8 cellular contexts compared by ENCODE assay signal in the genomic region with DNA sequence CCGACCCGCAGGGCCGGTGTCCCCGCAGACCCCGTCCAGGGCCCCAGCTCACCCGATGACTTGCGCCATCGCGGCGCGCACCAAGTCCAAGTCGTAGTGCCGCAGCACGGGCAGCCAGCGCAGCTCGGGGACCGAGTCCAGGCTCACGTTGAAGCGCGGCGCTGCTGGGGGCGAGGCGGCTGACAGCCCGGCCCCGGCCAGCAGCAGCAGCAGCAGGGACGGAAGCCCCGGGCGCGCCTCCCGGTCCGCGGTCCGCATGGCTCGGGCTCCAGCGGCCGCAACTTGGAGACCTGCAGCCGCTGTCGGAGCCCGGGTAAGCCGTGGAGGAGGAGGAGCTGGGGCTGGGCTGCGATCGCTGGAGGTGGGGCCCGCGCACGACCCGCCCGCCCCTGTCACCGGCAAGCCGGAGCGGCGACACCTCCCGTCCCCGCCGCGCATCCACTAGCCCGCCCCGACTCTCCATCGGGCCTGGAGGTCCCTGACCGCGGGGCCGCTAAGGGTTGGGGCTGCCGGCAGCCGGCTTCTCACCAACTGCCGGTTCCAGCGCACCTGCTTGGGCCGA. TPM values are rescaled to one million over a fixed set of nuclear protein-coding genes. Genes with fewer than 3 reads are reported as not detected.
DNase-seq lines count a peak whose midpoint lies in the region; ATAC-seq and TF ChIP-seq lines count a peak whose summit lies in the region.

A gene (minus strand): TSS at position 322 of the 562 bp plus-strand sequence. CDS start 64 bp downstream, at position 258.

- H3K36me3 ChIP-seq in DND-41 (ENCODE audit: insufficient read depth, low read length) = peaks cover 10% of the 10 kb centered on the region

- peak within 1 kb of the TSS; percentile 95 for H3K4me3 Mint-ChIP-seq in activated naive CD8-positive, alpha-beta T cell treated with anti-CD3 and anti-CD28 coated beads for 36 hours
- H3K4me3 Mint-ChIP-seq in type B pancreatic cell = peak within 1 kb of the TSS; percentile 94

- peak within 1 kb of the TSS; percentile 88 to 97 for H3K4me3 ChIP-seq in DND-41 (ENCODE audit: low read depth in 1 of 2, low read length in 2 of 2)

- peaks cover 19% of the 10 kb centered on the region for H3K36me3 Mint-ChIP-seq in activated naive CD8-positive, alpha-beta T cell treated with anti-CD3 and anti-CD28 coated beads for 36 hours
- peaks cover 10% of the 10 kb centered on the region for H3K36me3 Mint-ChIP-seq in type B pancreatic cell

- no peaks in the 10 kb centered on the region for H3K27me3 Mint-ChIP-seq in activated naive CD8-positive, alpha-beta T cell treated with anti-CD3 and anti-CD28 coated beads for 36 hours
- H3K27me3 Mint-ChIP-seq in type B pancreatic cell = no peaks in the 10 kb centered on the region

- no peaks in the 10 kb centered on the region for H3K9me3 ChIP-seq in DND-41 (ENCODE audit: insufficient read depth, low read length, severe bottlenecking)

- H3K9me3 Mint-ChIP-seq in activated naive CD8-positive, alpha-beta T cell treated with anti-CD3 and anti-CD28 coated beads for 36 hours = no peaks in the 10 kb centered on the region
- H3K9me3 Mint-ChIP-seq in type B pancreatic cell = no peaks in the 10 kb centered on the region

- peak within 1 kb of the TSS; percentile 86 for H2AFZ ChIP-seq in DND-41 (ENCODE audit: low read depth, low read length)

- no peaks in the 10 kb centered on the region for H4K20me1 ChIP-seq in DND-41 (ENCODE audit: insufficient read depth, low read length)

- DNase-seq in DND-41 (peak; percentile 82), HuH-7.5 (ENCODE audit: low spot score) (peak; percentile 47), SKM-1 treated with dmso at 0.1 percent for 144 hours (lab: John Stamatoyannopoulos, UW; ENCODE audit: unreplicated experiment) (peak; percentile 29), Right ventricle myocardium inferior (ENCODE audit: missing footprints) (peak; percentile 89), pons (ENCODE audit: low spot score) (peak; percentile 17), type B pancreatic cell (ENCODE audit: extremely low spot score, unreplicated experiment) (peak; percentile 74)
- peak; percentile 90 for DNase-seq in activated naive CD8-positive, alpha-beta T cell treated with anti-CD3 and anti-CD28 coated beads for 36 hours

- no peaks in the 10 kb centered on the region for H3K27me3 ChIP-seq in DND-41 (ENCODE audit: insufficient read depth, low read length, poor library complexity)

- intact Hi-C loops in Right ventricle myocardium inferior (cut with DNase I) = no loop called here

- peaks cover 24% of the 10 kb centered on the region for H3K4me1 ChIP-seq in DND-41 (ENCODE audit: insufficient read depth, low read length)

- H3K4me2 ChIP-seq in DND-41 (ENCODE audit: insufficient read depth, low read length) = peak within 1 kb of the TSS; percentile 98

- TF ChIP-seq CTCF in DND-41 (IDR thresholded peaks at IDR 0.05; ENCODE audit: borderline replicate concordance, extremely low read depth, low read length, poor library complexity, severe bottlenecking) = peak; percentile 56
- TF ChIP-seq CTCF in type B pancreatic cell (conservative IDR thresholded peaks at IDR 0.05) = no peak

- ATAC-seq in DND-41 (ENCODE audit: insufficient read depth, low read depth) (peak; percentile 83), GM21515 (IDR thresholded peaks at IDR 0.05; ENCODE audit: unreplicated experiment) (peak; percentile 76), Right ventricle myocardium inferior (peak; percentile 94)

- H3K4me1 Mint-ChIP-seq in activated naive CD8-positive, alpha-beta T cell treated with anti-CD3 and anti-CD28 coated beads for 36 hours = peaks cover 14% of the 10 kb centered on the region
- peaks cover 6% of the 10 kb centered on the region for H3K4me1 Mint-ChIP-seq in type B pancreatic cell (ENCODE audit: unreplicated experiment)

- H3K79me2 ChIP-seq in DND-41 (ENCODE audit: insufficient read depth, low read length) = no peaks in the 10 kb centered on the region; the same call in 1 of the 2 replicates

- H3K27ac ChIP-seq in DND-41 (ENCODE audit: low read length) = peak within 1 kb of the TSS; percentile 78

- peak within 1 kb of the TSS; percentile 98 for H3K27ac Mint-ChIP-seq in activated naive CD8-positive, alpha-beta T cell treated with anti-CD3 and anti-CD28 coated beads for 36 hours
- peak within 1 kb of the TSS; percentile 89 for H3K27ac Mint-ChIP-seq in type B pancreatic cell

- peak within 1 kb of the TSS; percentile 65 for H3K9ac ChIP-seq in DND-41 (ENCODE audit: low read depth, low read length)

RNA-seq across cellular contexts. Expression of the gene that starts here (rescaled TPM):
- 10 to 100 TPM; 31.9 to 36.5 TPM for total RNA-seq in activated naive CD8-positive, alpha-beta T cell treated with anti-CD3 and anti-CD28 coated beads for 36 hours
- total RNA-seq in Right ventricle myocardium inferior = 9.1 TPM
- total RNA-seq in type B pancreatic cell (ENCODE audit: low replicate concordance) = 10.7 and 20.2 TPM in 2 replicates

Comparison
In these comparisons a context has a peak if more than half of its experiments do, and no peak if none do; other contexts are left out.
1. Peak in every context shown above with its lines: DNase-seq, ATAC-seq, H3K4me3 ChIP-seq and H3K27ac ChIP-seq.
2. DNase-seq: peak in every context shown above with its lines; median percentile 90 in activated naive CD8-positive, alpha-beta T cell treated with anti-CD3 and anti-CD28 coated beads for 36 hours; 89 in Right ventricle myocardium inferior; 82 in DND-41; 74 in type B pancreatic cell; 47 in HuH-7.5; 29 in SKM-1 treated with dmso at 0.1 percent for 144 hours; 17 in pons.